10 cellular contexts compared by ENCODE assay signal in the genomic region with DNA sequence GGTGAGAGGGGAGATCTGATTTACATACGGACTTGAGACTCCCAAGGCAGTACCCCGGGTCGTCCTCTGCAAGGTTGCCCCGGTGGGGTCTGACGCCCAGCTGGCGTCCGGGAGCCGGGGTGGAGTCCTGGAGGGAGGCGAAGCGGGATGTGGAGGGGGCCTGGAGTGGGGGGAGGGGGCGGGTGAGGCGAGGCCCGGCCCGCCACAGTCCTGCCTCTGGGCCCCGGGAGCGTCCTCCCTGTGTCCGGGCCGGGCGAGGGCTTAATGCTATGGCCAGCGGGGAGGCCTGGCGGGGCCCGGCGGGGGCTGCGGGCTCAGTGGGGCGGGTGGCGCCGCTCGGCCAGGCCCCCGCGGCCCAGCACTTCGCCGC. TPM values are rescaled to one million over a fixed set of nuclear protein-coding genes. Genes with fewer than 3 reads are reported as not detected.
DNase-seq lines count a peak whose midpoint lies in the region; ATAC-seq, FAIRE-seq and TF ChIP-seq lines count a peak whose summit lies in the region.
"Had no signal": no experiment of that assay in that cellular context is flagged by ENCODE, and none has a peak within 500 bp of the region (broad histone marks: within the 10 kb centered on the region; RNA-seq: fewer than 3 reads in every experiment).

No MANE protein-coding gene starts in this region.

- H3K27me3 ChIP-seq in HUES48 (ENCODE audit: control insufficient read depth, insufficient read depth, low read length): no peaks in the 10 kb centered on the region
- H3K27me3 ChIP-seq in smooth muscle cell (ENCODE audit: low read depth): no peaks in the 10 kb centered on the region

- peak overlapping the region; percentile 50 for H2AFZ ChIP-seq in smooth muscle cell (ENCODE audit: low read depth)

- WGBS in smooth muscle cell (ENCODE audit: low lambda C conversion rate): 0% methylated on average over 10 of the region's 32 CpGs

- no peak for FAIRE-seq in kidney (lab: Jason Lieb, UNC)

- intact Hi-C loops in kidney (cut with DNase I): no loop called here

- peaks cover 6% of the 10 kb centered on the region for H3K4me1 ChIP-seq in HUES48 (ENCODE audit: control insufficient read depth, insufficient read depth, low read length)
- peaks cover 0 to 7% of the 10 kb centered on the region in 2 donors for H3K4me1 ChIP-seq in kidney (ENCODE audit: control insufficient read depth in 1 of 2, insufficient read depth in 1 of 2, low read depth in 1 of 2, low read length in 2 of 2)
- H3K4me1 ChIP-seq in smooth muscle cell (ENCODE audit: low read depth): no peaks in the 10 kb centered on the region

- H3K9ac ChIP-seq in HUES48 (ENCODE audit: low read depth, low read length): no peak overlapping the region
- H3K9ac ChIP-seq in kidney (ENCODE audit: low read length in 2 of 2): no peak overlapping the region
- peak overlapping the region; percentile 53 for H3K9ac ChIP-seq in smooth muscle cell (ENCODE audit: low read depth)

- peak overlapping the region; percentile 92 for H3K4me2 ChIP-seq in smooth muscle cell

- no peak for TF ChIP-seq CTCF in choroid plexus epithelial cell (conservative IDR thresholded peaks at IDR 0.05; ENCODE audit: low read depth, low read length)
- TF ChIP-seq CTCF in kidney (IDR thresholded peaks at IDR 0.05; ENCODE audit: borderline replicate concordance, extremely low read depth, insufficient read depth): no peak
- TF ChIP-seq CTCF in smooth muscle cell (IDR thresholded peaks at IDR 0.05; ENCODE audit: borderline replicate concordance, insufficient read depth, poor library complexity, severe bottlenecking): no peak

- H3K79me2 ChIP-seq in smooth muscle cell (ENCODE audit: low read depth): no peaks in the 10 kb centered on the region

- H3K36me3 ChIP-seq in HUES48 (ENCODE audit: control insufficient read depth, insufficient read depth, low read length) (no peaks in the 10 kb centered on the region), kidney (ENCODE audit: control insufficient read depth in 1 of 2, insufficient read depth in 2 of 2, low read length in 2 of 2) (no peaks in the 10 kb centered on the region), smooth muscle cell (ENCODE audit: low read depth) (no peaks in the 10 kb centered on the region)

- H3K4me3 ChIP-seq in HUES48 (ENCODE audit: low read depth, low read length): peak overlapping the region; percentile 46
- H3K4me3 ChIP-seq in choroid plexus epithelial cell (ENCODE audit: low read depth, low read length): peak overlapping the region; percentile 41
- peak overlapping the region; percentile 21 to 61 for H3K4me3 ChIP-seq in kidney (ENCODE audit: low read length in 2 of 2)
- peak overlapping the region; percentile 54 for H3K4me3 ChIP-seq in smooth muscle cell

- no peak for ATAC-seq in HG03175 (IDR thresholded peaks at IDR 0.05; ENCODE audit: unreplicated experiment)
- no peak for ATAC-seq in HG02981 (IDR thresholded peaks at IDR 0.05; ENCODE audit: unreplicated experiment)
- ATAC-seq in GM19463 (IDR thresholded peaks at IDR 0.05; ENCODE audit: unreplicated experiment): no peak

- H3K9me3 ChIP-seq in HUES48 (ENCODE audit: control insufficient read depth, insufficient read depth, low read length) (no peaks in the 10 kb centered on the region), kidney (ENCODE audit: control insufficient read depth in 1 of 2, low read length in 2 of 2) (no peaks in the 10 kb centered on the region), smooth muscle cell (replicated peaks; ENCODE audit: low read depth) (no peaks in the 10 kb centered on the region)

- H3K27ac ChIP-seq in HUES48 (ENCODE audit: low read depth, low read length) (peak overlapping the region; percentile 40), kidney (ENCODE audit: low read depth in 2 of 2, low read length in 2 of 2) (peak overlapping the region; percentile 7 to 67), smooth muscle cell (ENCODE audit: low read depth) (no peak overlapping the region)

- no peaks in the 10 kb centered on the region for H4K20me1 ChIP-seq in smooth muscle cell (ENCODE audit: low read depth)

- peaks cover 3% of the 10 kb centered on the region for H3F3A ChIP-seq in smooth muscle cell (ENCODE audit: low read depth)

- DNase-seq in choroid plexus epithelial cell (ENCODE audit: low read depth) (peak; percentile 17), kidney (no peak), smooth muscle cell (lab: John Stamatoyannopoulos, UW; ENCODE audit: unreplicated experiment) (no peak), DMS53 treated with DMSO at 0.1 percent for 48 hours (lab: John Stamatoyannopoulos, UW; ENCODE audit: unreplicated experiment) (no peak)
- DNase-seq: activated CD4-positive, alpha-beta T cell treated with anti-CD3 and anti-CD28 coated beads, Interleukin-2, amount 50 U/mL, for 4 hours; KBM-7 had no signal

RNA-seq across cellular contexts. Expression of gene MYBPC3, which starts 2.4 kb away (rescaled TPM):
- 0.19 TPM for total RNA-seq in kidney
- 0.52 TPM for polyA plus RNA-seq in kidney (ENCODE audit: insufficient read depth, low read depth, low replicate concordance)
- not detected in 2 replicates for total RNA-seq in smooth muscle cell
- polyA plus RNA-seq in smooth muscle cell: 0.03 and 0.25 TPM in 2 replicates

RNA-seq across cellular contexts. Expression of gene SPI1, which starts 23.4 kb away (rescaled TPM):
- total RNA-seq in kidney (39.8 TPM), smooth muscle cell (not detected in 2 replicates)
- polyA plus RNA-seq in kidney (ENCODE audit: insufficient read depth, low read depth, low replicate concordance) (7.3 TPM), smooth muscle cell (not detected in 2 replicates)

RNA-seq across cellular contexts. Expression of gene SLC39A13, which starts 53.5 kb away (rescaled TPM):
- total RNA-seq in kidney (80.6 TPM), smooth muscle cell (51.7 and 56.9 TPM in 2 replicates)
- polyA plus RNA-seq in kidney (ENCODE audit: insufficient read depth, low read depth, low replicate concordance) (93.2 TPM), smooth muscle cell (138 and 143 TPM in 2 replicates)

Comparison
In these comparisons a context has a peak if more than half of its experiments do, and no peak if none do; other contexts are left out.
1. RNA of gene SPI1, which starts 23.4 kb away (total RNA-seq): 39.8 TPM in kidney (single experiment); not detected in smooth muscle cell; every median in the first group is over 10 times any median in the second.
2. Peak in every context shown above with its lines, with median percentiles within 50 percentile points of each other: H3K4me3 ChIP-seq.